15 cellular contexts compared by ENCODE assay signal in the genomic region with DNA sequence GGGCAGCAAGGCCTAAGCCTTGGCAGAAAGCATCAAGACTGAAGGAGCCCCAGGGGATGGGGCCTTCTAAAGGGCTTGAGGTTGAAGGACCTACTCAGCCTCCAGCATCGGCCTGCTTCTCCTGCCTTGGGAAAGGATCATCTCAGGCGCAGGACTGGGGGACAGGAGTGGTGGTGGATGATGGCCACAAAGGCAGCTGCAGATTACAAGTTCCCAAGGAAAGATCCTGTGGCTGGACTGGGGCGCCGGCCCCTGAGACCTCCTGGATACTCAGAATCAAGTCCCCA. TPM values are rescaled to one million over a fixed set of nuclear protein-coding genes. Genes with fewer than 3 reads are reported as not detected.
DNase-seq lines count a peak whose midpoint lies in the region; ATAC-seq, FAIRE-seq and TF ChIP-seq lines count a peak whose summit lies in the region.
"Had no signal": no experiment of that assay in that cellular context is flagged by ENCODE, and none has a peak within 500 bp of the region (broad histone marks: within the 10 kb centered on the region; RNA-seq: fewer than 3 reads in every experiment).

No MANE protein-coding gene starts in this region.

- peaks cover 5% of the 10 kb centered on the region for H3F3A ChIP-seq in neural progenitor cell (ENCODE audit: low read depth)

- no peak for ATAC-seq in central memory CD8-positive, alpha-beta T cell (replicated peaks; ENCODE audit: extremely low read depth, poor library complexity, severe bottlenecking)
- ATAC-seq in GM18502 (IDR thresholded peaks at IDR 0.05; ENCODE audit: poor library complexity, unreplicated experiment), result no peak

- H3K4me2 ChIP-seq in Karpas-422 (ENCODE audit: low read depth, low read length, poor library complexity, severe bottlenecking) (peak overlapping the region; percentile 76), neural progenitor cell (no peak overlapping the region)

- TF ChIP-seq CTCF in neural progenitor cell (IDR thresholded peaks at IDR 0.05), result no peak

- H2AFZ ChIP-seq in Karpas-422 (ENCODE audit: low read length) (no peak overlapping the region), neural progenitor cell (replicated peaks) (no peak overlapping the region)

- H3K9me2 ChIP-seq in Karpas-422 (replicated peaks; ENCODE audit: insufficient read depth, low read length), result no peaks in the 10 kb centered on the region

- peak overlapping the region; percentile 57 for H3K4me3 Mint-ChIP-seq in T-helper 1 cell treated with Interleukin-12 subunit alpha and Interleukin-12 subunit beta and Interleukin-4 antibody, amounts not matched to agents 30 μg/mL and 1 μg/mL, for 36 hours
- peak overlapping the region; percentile 89 for H3K4me3 Mint-ChIP-seq in central memory CD8-positive, alpha-beta T cell
- H3K4me3 Mint-ChIP-seq in neural progenitor cell, result peak overlapping the region; percentile 78

- H3K27me3 ChIP-seq in Karpas-422 (ENCODE audit: low read length), result no peaks in the 10 kb centered on the region
- H3K27me3 ChIP-seq in neural progenitor cell, result peaks cover 64% of the 10 kb centered on the region

- no peak for FAIRE-seq in HTR-8/SVneo (lab: Jason Lieb, UNC)
- FAIRE-seq: A204.1 had no signal

- H3K36me3 ChIP-seq in Karpas-422 (ENCODE audit: insufficient read depth, low read length) (no peaks in the 10 kb centered on the region), neural progenitor cell (no peaks in the 10 kb centered on the region)

- H3K27me3 Mint-ChIP-seq in T-helper 1 cell treated with Interleukin-12 subunit alpha and Interleukin-12 subunit beta and Interleukin-4 antibody, amounts not matched to agents 30 μg/mL and 1 μg/mL, for 36 hours (ENCODE audit: low read depth), result no peaks in the 10 kb centered on the region
- no peaks in the 10 kb centered on the region for H3K27me3 Mint-ChIP-seq in central memory CD8-positive, alpha-beta T cell
- H3K27me3 Mint-ChIP-seq in neural progenitor cell (ENCODE audit: insufficient read depth, low read depth), result peaks cover 33% of the 10 kb centered on the region

- peaks cover 7% of the 10 kb centered on the region; the same call in 1 of the 2 replicates for H4K20me1 ChIP-seq in Karpas-422 (ENCODE audit: insufficient read depth, low read depth, low read length)
- no peaks in the 10 kb centered on the region for H4K20me1 ChIP-seq in neural progenitor cell (ENCODE audit: low read depth)

- peak overlapping the region; percentile 65; the same call in 1 of the 2 replicates for H3K4me3 ChIP-seq in Karpas-422 (ENCODE audit: low read length)
- no peak overlapping the region for H3K4me3 ChIP-seq in neural progenitor cell

- peaks cover 21% of the 10 kb centered on the region for H3K4me1 Mint-ChIP-seq in T-helper 1 cell treated with Interleukin-12 subunit alpha and Interleukin-12 subunit beta and Interleukin-4 antibody, amounts not matched to agents 30 μg/mL and 1 μg/mL, for 36 hours (ENCODE audit: low read depth)
- peaks cover 11% of the 10 kb centered on the region for H3K4me1 Mint-ChIP-seq in central memory CD8-positive, alpha-beta T cell
- peaks cover 27% of the 10 kb centered on the region for H3K4me1 Mint-ChIP-seq in neural progenitor cell

- peak overlapping the region; percentile 73; the same call in 1 of the 2 replicates for H3K9ac ChIP-seq in Karpas-422 (ENCODE audit: low read length)
- no peak overlapping the region for H3K9ac ChIP-seq in neural progenitor cell

- H3K9me3 ChIP-seq in Karpas-422 (ENCODE audit: low read length), result no peaks in the 10 kb centered on the region
- H3K9me3 ChIP-seq in neural progenitor cell (ENCODE audit: low read depth), result no peaks in the 10 kb centered on the region

- DNase-seq in T-helper 1 cell (no peak), Karpas-422 (no peak), neural progenitor cell (ENCODE audit: low spot score) (no peak), HTR-8/SVneo (ENCODE audit: insufficient read length, low spot score) (no peak), NCI-H524 treated with DMSO at 0.1 percent for 48 hours (lab: John Stamatoyannopoulos, UW) (no peak)
- no peak for DNase-seq in central memory CD8-positive, alpha-beta T cell (ENCODE audit: low spot score in 2 of 2)
- DNase-seq: activated CD4-positive, alpha-beta T cell treated with anti-CD3 and anti-CD28 coated beads for 4 hours; amygdala; effector memory CD4-positive, alpha-beta T cell; left cardiac atrium; NCI-H1436; NCI-H748 treated with DMSO at 0.1 percent for 48 hours had no signal

- H3K79me2 ChIP-seq in Karpas-422 (ENCODE audit: low read length) (peaks cover 33% of the 10 kb centered on the region), neural progenitor cell (ENCODE audit: low read depth) (no peaks in the 10 kb centered on the region)

- peak overlapping the region; percentile 39 for H3K27ac Mint-ChIP-seq in T-helper 1 cell treated with Interleukin-12 subunit alpha and Interleukin-12 subunit beta and Interleukin-4 antibody, amounts not matched to agents 30 μg/mL and 1 μg/mL, for 36 hours
- H3K27ac Mint-ChIP-seq in central memory CD8-positive, alpha-beta T cell (ENCODE audit: low read depth), result no peak overlapping the region
- H3K27ac Mint-ChIP-seq in neural progenitor cell, result no peak overlapping the region

- H3K4me1 ChIP-seq in Karpas-422 (ENCODE audit: low read length), result peaks cover 32% of the 10 kb centered on the region
- no peaks in the 10 kb centered on the region for H3K4me1 ChIP-seq in neural progenitor cell

- H3K9me3 Mint-ChIP-seq in T-helper 1 cell treated with Interleukin-12 subunit alpha and Interleukin-12 subunit beta and Interleukin-4 antibody, amounts not matched to agents 30 μg/mL and 1 μg/mL, for 36 hours, result no peaks in the 10 kb centered on the region
- no peaks in the 10 kb centered on the region for H3K9me3 Mint-ChIP-seq in central memory CD8-positive, alpha-beta T cell
- H3K9me3 Mint-ChIP-seq in neural progenitor cell, result no peaks in the 10 kb centered on the region

- H3K27ac ChIP-seq in Karpas-422 (ENCODE audit: low read length), result no peak overlapping the region
- no peak overlapping the region for H3K27ac ChIP-seq in neural progenitor cell

- H3K36me3 Mint-ChIP-seq in T-helper 1 cell treated with Interleukin-12 subunit alpha and Interleukin-12 subunit beta and Interleukin-4 antibody, amounts not matched to agents 30 μg/mL and 1 μg/mL, for 36 hours (ENCODE audit: low read depth), result peaks cover 7% of the 10 kb centered on the region
- H3K36me3 Mint-ChIP-seq in central memory CD8-positive, alpha-beta T cell (ENCODE audit: insufficient read depth), result peaks cover 9% of the 10 kb centered on the region
- H3K36me3 Mint-ChIP-seq in neural progenitor cell, result no peaks in the 10 kb centered on the region

RNA-seq across cellular contexts. Expression of a gene that starts 1.6 kb away (rescaled TPM):
- total RNA-seq in Karpas-422 (2014; rRNA removed; shearing (Covaris generic); ENCODE audit: low replicate concordance), result 29.1 and 31.7 TPM in 2 replicates
- total RNA-seq in neural progenitor cell (ENCODE audit: low replicate concordance), result 0.12 TPM in 1 of 2 replicates, not detected in the other

RNA-seq across cellular contexts. Expression of a gene that starts 53.8 kb away (rescaled TPM):
- 25.8 and 37.4 TPM in 2 replicates for total RNA-seq in Karpas-422 (2014; rRNA removed; shearing (Covaris generic); ENCODE audit: low replicate concordance)
- 26.2 and 47.7 TPM in 2 replicates for total RNA-seq in neural progenitor cell (ENCODE audit: low replicate concordance)

RNA-seq across cellular contexts. Expression of a gene that starts 59.9 kb away (rescaled TPM):
- total RNA-seq in Karpas-422 (2014; rRNA removed; shearing (Covaris generic); ENCODE audit: low replicate concordance), result 10.3 and 25.8 TPM in 2 replicates
- 4.4 and 5.1 TPM in 2 replicates for total RNA-seq in neural progenitor cell (ENCODE audit: low replicate concordance)

Comparison
In these comparisons a context has a peak if more than half of its experiments do, and no peak if none do; other contexts are left out.
1. RNA of a gene that starts 1.6 kb away (total RNA-seq): 29.1 to 31.7 TPM in Karpas-422; 0.12 TPM in neural progenitor cell; every median in the first group is over 10 times any median in the second.
2. Peak in every context shown above with its lines, with median percentiles within 50 percentile points of each other: H3K4me3 Mint-ChIP-seq.